ENCODE assay signal across 1 cellular context in the genomic region with DNA sequence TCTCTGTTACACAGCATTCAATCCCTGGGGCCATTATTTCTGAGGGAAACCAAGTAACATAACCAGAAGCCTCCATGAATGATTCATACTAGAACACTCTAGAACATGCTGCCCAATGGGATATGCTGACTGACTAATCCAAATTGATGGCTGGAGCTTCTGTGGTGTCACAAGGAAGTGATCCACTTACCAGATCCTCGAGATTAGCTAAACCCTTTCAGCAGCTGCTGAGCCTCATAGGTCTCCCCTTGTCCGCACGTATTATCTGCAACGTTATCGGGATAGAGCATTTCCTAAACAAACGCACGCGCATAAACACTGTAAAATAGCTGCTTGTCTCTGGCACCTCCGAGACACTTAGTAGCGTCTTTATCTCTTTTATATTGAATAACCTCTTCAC.
TF ChIP-seq lines count a peak whose summit lies in the region.

No MANE protein-coding gene starts in this region.

TF ChIP-seq in K562, 482 proteins besides CTCF, POLR2A, EP300 and RAD21 (continued from another document and continues in another):
- TF ChIP-seq, protein P1, sequence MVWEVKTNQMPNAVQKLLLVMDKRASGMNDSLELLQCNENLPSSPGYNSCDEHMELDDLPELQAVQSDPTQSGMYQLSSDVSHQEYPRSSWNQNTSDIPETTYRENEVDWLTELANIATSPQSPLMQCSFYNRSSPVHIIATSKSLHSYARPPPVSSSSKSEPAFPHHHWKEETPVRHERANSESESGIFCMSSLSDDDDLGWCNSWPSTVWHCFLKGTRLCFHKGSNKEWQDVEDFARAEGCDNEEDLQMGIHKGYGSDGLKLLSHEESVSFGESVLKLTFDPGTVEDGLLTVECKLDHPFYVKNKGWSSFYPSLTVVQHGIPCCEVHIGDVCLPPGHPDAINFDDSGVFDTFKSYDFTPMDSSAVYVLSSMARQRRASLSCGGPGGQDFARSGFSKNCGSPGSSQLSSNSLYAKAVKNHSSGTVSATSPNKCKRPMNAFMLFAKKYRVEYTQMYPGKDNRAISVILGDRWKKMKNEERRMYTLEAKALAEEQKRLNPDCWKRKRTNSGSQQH (CRISPR knock-in tag; IDR thresholded peaks at IDR 0.05): no peak
- TF ChIP-seq GATAD2A (IDR thresholded peaks at IDR 0.05) (no peak), E2F5 (CRISPR knock-in tag; IDR thresholded peaks at IDR 0.05) (no peak), DIDO1 (tag; IDR thresholded peaks at IDR 0.05; ENCODE audit: low read depth) (no peak), ATF1 (CRISPR knock-in tag; IDR thresholded peaks at IDR 0.05) (no peak), ATF1 (tag; IDR thresholded peaks at IDR 0.05) (0 out of 2 replicates have a peak, but pooled peaks have one; percentile 19), RCOR1 (IDR thresholded peaks at IDR 0.05; ENCODE audit: borderline replicate concordance in 1 of 2, low read depth in 2 of 2, low read length in 2 of 2) (peak in 1 of 2 experiments; percentile 38; a peak in 1 of 4 replicates), SOX6 (IDR thresholded peaks at IDR 0.05) (peak; percentile 63; the same call in 1 of the 2 replicates), CREM (IDR thresholded peaks at IDR 0.05; ENCODE audit: low read depth) (peak; percentile 25; the same call in 1 of the 2 replicates), JUN (IDR thresholded peaks at IDR 0.05; ENCODE audit: borderline replicate concordance, low read depth, low read length) (no peak), JUN (CRISPR knock-in tag; IDR thresholded peaks at IDR 0.05; ENCODE audit: borderline replicate concordance) (no peak), TBP (optimal IDR thresholded peaks at IDR 0.05; ENCODE audit: low read depth, low read length) (no peak), KLF16 (IDR thresholded peaks at IDR 0.05) (no peak), MTA2 (IDR thresholded peaks at IDR 0.05; ENCODE audit: low read depth) (no peak), ZBTB5 (IDR thresholded peaks at IDR 0.05) (peak; percentile 25; the same call in 1 of the 2 replicates), ZZZ3 (IDR thresholded peaks at IDR 0.05) (no peak), MCM7 (IDR thresholded peaks at IDR 0.05) (no peak), PYGO2 (tag; IDR thresholded peaks at IDR 0.05) (no peak), CTBP1 (IDR thresholded peaks at IDR 0.05; ENCODE audit: borderline replicate concordance) (peak; percentile 27; the same call in 1 of the 2 replicates), HNRNPUL1 (IDR thresholded peaks at IDR 0.05; ENCODE audit: low read length) (no peak), ELF1 (tag; IDR thresholded peaks at IDR 0.05) (0 out of 2 replicates have a peak, but pooled peaks have one; percentile 31), STAG1 (CRISPR knock-in tag; IDR thresholded peaks at IDR 0.05; ENCODE audit: borderline replicate concordance) (no peak), HNRNPK (IDR thresholded peaks at IDR 0.05; ENCODE audit: low read depth, low read length, poor library complexity, severe bottlenecking) (no peak), HMBOX1 (IDR thresholded peaks at IDR 0.05) (peak; percentile 66), RBBP5 (IDR thresholded peaks at IDR 0.05; ENCODE audit: borderline replicate concordance, insufficient read depth, low read length, poor library complexity, severe bottlenecking) (no peak), LEF1 (IDR thresholded peaks at IDR 0.05) (no peak), PTBP1 (IDR thresholded peaks at IDR 0.05; ENCODE audit: low read depth, low read length) (no peak), ZNF778 (CRISPR knock-in tag; IDR thresholded peaks at IDR 0.05) (no peak), JUND (IDR thresholded peaks at IDR 0.05; ENCODE audit: borderline replicate concordance, low read depth, low read length) (peak; percentile 44; the same call in 1 of the 2 replicates), JUND (tag; IDR thresholded peaks at IDR 0.05; ENCODE audit: borderline replicate concordance, low read depth, low read length) (peak; percentile 38; the same call in 2 of the 3 replicates), POU5F1 (IDR thresholded peaks at IDR 0.05; ENCODE audit: borderline replicate concordance, low read depth, low read length, partially characterized antibody) (no peak), ARID1B (IDR thresholded peaks at IDR 0.05) (peak; percentile 24; the same call in 1 of the 2 replicates), ASH1L (IDR thresholded peaks at IDR 0.05; ENCODE audit: borderline replicate concordance, low read depth, partially characterized antibody) (no peak), KLF10 (CRISPR knock-in tag; IDR thresholded peaks at IDR 0.05) (no peak), CBX2 (IDR thresholded peaks at IDR 0.05; ENCODE audit: insufficient read depth, low read length, poor library complexity, severe bottlenecking) (no peak), ZNF57 (CRISPR knock-in tag; IDR thresholded peaks at IDR 0.05) (no peak), ZNF354B (CRISPR knock-in tag; IDR thresholded peaks at IDR 0.05) (no peak), CBX5 (IDR thresholded peaks at IDR 0.05; ENCODE audit: borderline replicate concordance, low read depth) (no peak), XRCC4 (IDR thresholded peaks at IDR 0.05; ENCODE audit: extremely low read depth, insufficient read depth, insufficient read length) (no peak), MYBL2 (IDR thresholded peaks at IDR 0.05; ENCODE audit: low read depth) (no peak), MYBL2 (CRISPR knock-in tag; IDR thresholded peaks at IDR 0.05; ENCODE audit: borderline replicate concordance) (no peak), PRMT5 (CRISPR knock-in tag; IDR thresholded peaks at IDR 0.05) (no peak), HES1 (IDR thresholded peaks at IDR 0.05; ENCODE audit: low read depth) (peak; percentile 64; the same call in 1 of the 2 replicates), ARID2 (IDR thresholded peaks at IDR 0.05) (no peak), KLF1 (tag; IDR thresholded peaks at IDR 0.05) (no peak), ZNF76 (CRISPR knock-in tag; IDR thresholded peaks at IDR 0.05; ENCODE audit: borderline replicate concordance) (no peak), ZNF589 (CRISPR knock-in tag; IDR thresholded peaks at IDR 0.05; ENCODE audit: low read depth) (no peak), PBX2 (CRISPR knock-in tag; IDR thresholded peaks at IDR 0.05; ENCODE audit: low read depth) (no peak), PBX2 (tag; conservative IDR thresholded peaks at IDR 0.05; ENCODE audit: low read depth) (peak; percentile 37), FOXP1 (CRISPR knock-in tag; IDR thresholded peaks at IDR 0.05) (no peak), USF2 (CRISPR knock-in tag; IDR thresholded peaks at IDR 0.05) (no peak), CC2D1A (IDR thresholded peaks at IDR 0.05) (peak; percentile 47; the same call in 1 of the 2 replicates)
- TF ChIP-seq, protein P2, sequence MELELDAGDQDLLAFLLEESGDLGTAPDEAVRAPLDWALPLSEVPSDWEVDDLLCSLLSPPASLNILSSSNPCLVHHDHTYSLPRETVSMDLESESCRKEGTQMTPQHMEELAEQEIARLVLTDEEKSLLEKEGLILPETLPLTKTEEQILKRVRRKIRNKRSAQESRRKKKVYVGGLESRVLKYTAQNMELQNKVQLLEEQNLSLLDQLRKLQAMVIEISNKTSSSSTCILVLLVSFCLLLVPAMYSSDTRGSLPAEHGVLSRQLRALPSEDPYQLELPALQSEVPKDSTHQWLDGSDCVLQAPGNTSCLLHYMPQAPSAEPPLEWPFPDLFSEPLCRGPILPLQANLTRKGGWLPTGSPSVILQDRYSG (tag; conservative IDR thresholded peaks at IDR 0.05; ENCODE audit: low read depth): no peak
- TF ChIP-seq, protein P3, sequence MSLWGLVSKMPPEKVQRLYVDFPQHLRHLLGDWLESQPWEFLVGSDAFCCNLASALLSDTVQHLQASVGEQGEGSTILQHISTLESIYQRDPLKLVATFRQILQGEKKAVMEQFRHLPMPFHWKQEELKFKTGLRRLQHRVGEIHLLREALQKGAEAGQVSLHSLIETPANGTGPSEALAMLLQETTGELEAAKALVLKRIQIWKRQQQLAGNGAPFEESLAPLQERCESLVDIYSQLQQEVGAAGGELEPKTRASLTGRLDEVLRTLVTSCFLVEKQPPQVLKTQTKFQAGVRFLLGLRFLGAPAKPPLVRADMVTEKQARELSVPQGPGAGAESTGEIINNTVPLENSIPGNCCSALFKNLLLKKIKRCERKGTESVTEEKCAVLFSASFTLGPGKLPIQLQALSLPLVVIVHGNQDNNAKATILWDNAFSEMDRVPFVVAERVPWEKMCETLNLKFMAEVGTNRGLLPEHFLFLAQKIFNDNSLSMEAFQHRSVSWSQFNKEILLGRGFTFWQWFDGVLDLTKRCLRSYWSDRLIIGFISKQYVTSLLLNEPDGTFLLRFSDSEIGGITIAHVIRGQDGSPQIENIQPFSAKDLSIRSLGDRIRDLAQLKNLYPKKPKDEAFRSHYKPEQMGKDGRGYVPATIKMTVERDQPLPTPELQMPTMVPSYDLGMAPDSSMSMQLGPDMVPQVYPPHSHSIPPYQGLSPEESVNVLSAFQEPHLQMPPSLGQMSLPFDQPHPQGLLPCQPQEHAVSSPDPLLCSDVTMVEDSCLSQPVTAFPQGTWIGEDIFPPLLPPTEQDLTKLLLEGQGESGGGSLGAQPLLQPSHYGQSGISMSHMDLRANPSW (CRISPR knock-in tag; IDR thresholded peaks at IDR 0.05): no peak
